In genomic region chr22:19800761-19801244, GRCh38 we compare ENCODE assay signal across 11 cellular contexts. TPM values are rescaled to one million over a fixed set of nuclear protein-coding genes. Genes with fewer than 3 reads are reported as not detected.
DNase-seq lines count a peak whose midpoint lies in the region; ATAC-seq and TF ChIP-seq lines count a peak whose summit lies in the region.
"Had no signal": no experiment of that assay in that cellular context is flagged by ENCODE, and none has a peak within 500 bp of the region (broad histone marks: within the 10 kb centered on the region; RNA-seq: fewer than 3 reads in every experiment).

No MANE protein-coding gene starts in this region.

- TF ChIP-seq CTCF in right atrium auricular region (IDR thresholded peaks at IDR 0.05) (peak in 1 of 2 donors; percentile 44), VCaP (conservative IDR thresholded peaks at IDR 0.05) (peak; percentile 68), testis (IDR thresholded peaks at IDR 0.05) (no peak)

- DNase-seq in Right ventricle myocardium superior: peak; percentile 48
- DNase-seq in right atrium auricular region (ENCODE audit: low spot score): no peak
- DNase-seq in left ventricle myocardium superior: peak; percentile 33
- peak; percentile 27 for DNase-seq in testis
- DNase-seq in DMS153 treated with DMSO at 0.1 percent for 48 hours (lab: John Stamatoyannopoulos, UW; ENCODE audit: unreplicated experiment): no peak
- no peak for DNase-seq in SK-N-DZ (ENCODE audit: low spot score)
- DNase-seq in retina: no peak

- no peak overlapping the region for H3K4me3 ChIP-seq in right atrium auricular region
- H3K4me3 ChIP-seq in testis: no peak overlapping the region
- H3K4me3 ChIP-seq: BLaER1 had no signal

- peaks cover 0 to 11% of the 10 kb centered on the region in 2 donors for H3K4me1 ChIP-seq in right atrium auricular region
- H3K4me1 ChIP-seq in testis: no peaks in the 10 kb centered on the region

- intact Hi-C loops in Right ventricle myocardium superior (cut with DNase I): no loop called here
- intact Hi-C loops in left ventricle myocardium superior (cut with micrococcal nuclease): no loop called here
- intact Hi-C loops in testis (cut with DNase I; ENCODE audit: low total_unique reads): no loop called here

- H3K27ac ChIP-seq in right atrium auricular region (no peak overlapping the region), VCaP (no peak overlapping the region), testis (no peak overlapping the region)
- H3K27ac ChIP-seq: BLaER1 had no signal

- 97% methylated on average over 13 of the region's 13 CpGs; no CpG with 5 or more reads in 1 of the 2 donors for WGBS in testis, 2 donors

- no peaks in the 10 kb centered on the region for H3K36me3 ChIP-seq in right atrium auricular region
- no peaks in the 10 kb centered on the region for H3K36me3 ChIP-seq in testis (ENCODE audit: low read depth, missing control alignments)

- no peak for TF ChIP-seq POLR2A in testis (IDR thresholded peaks at IDR 0.05)

- no peaks in the 10 kb centered on the region for H3K27me3 ChIP-seq in right atrium auricular region
- no peaks in the 10 kb centered on the region for H3K27me3 ChIP-seq in testis
- H3K27me3 ChIP-seq: BLaER1 had no signal

- H3K9me3 ChIP-seq in right atrium auricular region (no peaks in the 10 kb centered on the region), testis (no peaks in the 10 kb centered on the region)
- H3K9me3 ChIP-seq: BLaER1 had no signal

- ATAC-seq in Right ventricle myocardium superior (ENCODE audit: poor library complexity): peak; percentile 29
- ATAC-seq in left ventricle myocardium superior: peak; percentile 23
- ATAC-seq: activated T-helper 17 cell treated with anti-CD3 and anti-CD28 coated beads, Interleukin-2, amount 50 U/mL, for 72 hours had no signal

RNA-seq across cellular contexts. Expression of gene TBX1, which starts 40.2 kb away (rescaled TPM):
- total RNA-seq in Right ventricle myocardium superior: 3.2 TPM
- under 1 TPM in 1 of 2 donors, not detected in 1; 0.24 TPM for total RNA-seq in right atrium auricular region
- 3.6 TPM for total RNA-seq in left ventricle myocardium superior
- 10 to 100 TPM; 23.3 to 43.4 TPM for total RNA-seq in testis
- 18.1 TPM for polyA plus RNA-seq in testis (ENCODE audit: insufficient read depth, low read depth, low replicate concordance)
- not detected in 2 replicates for polyA plus RNA-seq in SK-N-DZ (2014; cell fraction: cytosol; rRNA removed)
- polyA plus RNA-seq in SK-N-DZ (2014; cell fraction: nucleus; rRNA removed): not detected in 2 replicates
- total RNA-seq: activated T-helper 17 cell treated with anti-CD3 and anti-CD28 coated beads, Interleukin-2, amount 50 U/mL, for 72 hours; T-helper 1 cell treated with Interleukin-12 subunit alpha and Interleukin-12 subunit beta and Interleukin-4 antibody, amounts not matched to agents 30 ng/mL and 1 ng/mL, for 36 hours had no signal

RNA-seq across cellular contexts. Expression of gene GNB1L, which starts 53.9 kb away (rescaled TPM):
- total RNA-seq in Right ventricle myocardium superior (2.5 TPM), right atrium auricular region (1 to 10 TPM; 2.6 to 4.7 TPM), left ventricle myocardium superior (3.4 TPM), testis (1 to 10 TPM; 5.5 to 6.9 TPM)
- 6.0 TPM for polyA plus RNA-seq in testis (ENCODE audit: insufficient read depth, low read depth, low replicate concordance)
- polyA plus RNA-seq in SK-N-DZ (2014; cell fraction: cytosol; rRNA removed): 10.7 and 14.6 TPM in 2 replicates
- 7.8 and 8.6 TPM in 2 replicates for polyA plus RNA-seq in SK-N-DZ (2014; cell fraction: nucleus; rRNA removed)

RNA-seq across cellular contexts. Expression of gene RTL10, which starts 53.9 kb away (rescaled TPM):
- total RNA-seq in Right ventricle myocardium superior (6.2 TPM), right atrium auricular region (1 to 10 TPM; 7.9 to 8.1 TPM), left ventricle myocardium superior (8.0 TPM), testis (10 to 100 TPM; 11.0 to 14.7 TPM)
- polyA plus RNA-seq in testis (ENCODE audit: insufficient read depth, low read depth, low replicate concordance): 10.9 TPM
- 11.0 and 14.0 TPM in 2 replicates for polyA plus RNA-seq in SK-N-DZ (2014; cell fraction: cytosol; rRNA removed)
- 10.2 and 16.6 TPM in 2 replicates for polyA plus RNA-seq in SK-N-DZ (2014; cell fraction: nucleus; rRNA removed)

Comparison
In these comparisons a context has a peak if more than half of its experiments do, and no peak if none do; other contexts are left out.
1. DNase-seq: peak in Right ventricle myocardium superior (single experiment), left ventricle myocardium superior (single experiment) and testis (single experiment); none in right atrium auricular region (single experiment), DMS153 treated with DMSO at 0.1 percent for 48 hours (single experiment), SK-N-DZ (single experiment) and retina (single experiment).